29 cellular contexts compared by ENCODE assay signal in the genomic region with DNA sequence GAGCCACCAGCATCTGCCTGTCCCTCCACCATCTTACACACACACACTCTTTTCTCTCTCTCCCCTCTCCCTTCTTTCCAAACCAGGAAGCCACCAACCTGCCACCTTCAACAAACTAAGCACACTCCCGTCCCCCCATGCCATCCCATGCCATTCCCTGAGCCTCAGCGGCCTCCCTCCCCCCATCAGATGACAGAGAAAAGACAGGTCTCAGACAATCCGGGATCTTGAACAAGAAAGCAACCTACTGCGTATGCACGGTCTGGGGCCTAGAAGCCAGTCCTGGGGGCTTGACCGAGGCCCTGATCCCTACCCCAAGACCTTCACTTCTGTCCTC. TPM values are rescaled to one million over a fixed set of nuclear protein-coding genes. Genes with fewer than 3 reads are reported as not detected.
DNase-seq lines count a peak whose midpoint lies in the region; ATAC-seq and TF ChIP-seq lines count a peak whose summit lies in the region.
"Had no signal": no experiment of that assay in that cellular context is flagged by ENCODE, and none has a peak within 500 bp of the region (broad histone marks: within the 10 kb centered on the region; RNA-seq: fewer than 3 reads in every experiment).

No MANE protein-coding gene starts in this region.

- peaks cover 34% of the 10 kb centered on the region for H3K4me1 Mint-ChIP-seq in activated naive CD8-positive, alpha-beta T cell treated with anti-CD3 and anti-CD28 coated beads for 36 hours
- peaks cover 15% of the 10 kb centered on the region for H3K4me1 Mint-ChIP-seq in activated naive CD8-positive, alpha-beta T cell treated with anti-CD3 and anti-CD28 coated beads, Interleukin-2, amount 50 U/mL, for 24 hours
- H3K4me1 Mint-ChIP-seq in endodermal cell: peaks cover 16% of the 10 kb centered on the region
- peaks cover 25 to 53% (median 33%) of the 10 kb centered on the region in 3 donors for H3K4me1 Mint-ChIP-seq in CD8-positive, alpha-beta memory T cell

- H3K4me2 ChIP-seq in MM.1S (ENCODE audit: low read depth, low read length): no peak overlapping the region
- H3K4me2 ChIP-seq: SK-N-SH had no signal

- ATAC-seq in activated naive CD8-positive, alpha-beta T cell treated with anti-CD3 and anti-CD28 coated beads, Interleukin-2, amount 50 U/mL, for 24 hours: no peak
- no peak for ATAC-seq in GM19452 (IDR thresholded peaks at IDR 0.05; ENCODE audit: unreplicated experiment)
- ATAC-seq: GM12878, HepG2, left lung had no signal

- H3K79me2 ChIP-seq in MM.1S (ENCODE audit: low read length): peaks cover 96% of the 10 kb centered on the region

- WGBS in endodermal cell (ENCODE audit: insufficient coverage in 1 of 2, insufficient read length in 1 of 2), 2 experiments: 94% methylated on average over 6 of the region's 6 CpGs; no CpG with 5 or more reads in 1 of the 2 experiments

- H3K9ac ChIP-seq in endodermal cell (ENCODE audit: extremely low read depth, low read length, poor library complexity, severe bottlenecking): no peak overlapping the region
- peak overlapping the region; percentile 82 to 93 (median 88) for H3K9ac ChIP-seq in skeletal muscle tissue (ENCODE audit: low read depth in 1 of 3, low read length in 3 of 3)
- no peak overlapping the region for H3K9ac ChIP-seq in MM.1S (ENCODE audit: low read length)
- H3K9ac ChIP-seq: SK-N-SH had no signal

- H3K27me3 ChIP-seq in endodermal cell (ENCODE audit: control insufficient read depth, insufficient read depth, low read length, poor library complexity, severe bottlenecking): no peaks in the 10 kb centered on the region
- no peaks in the 10 kb centered on the region for H3K27me3 ChIP-seq in skeletal muscle tissue (ENCODE audit: control insufficient read depth in 3 of 3, insufficient read depth in 3 of 3, low read length in 3 of 3)
- no peaks in the 10 kb centered on the region for H3K27me3 ChIP-seq in CD8-positive, alpha-beta memory T cell (ENCODE audit: insufficient read depth, low read length, poor library complexity, severe bottlenecking)
- no peaks in the 10 kb centered on the region for H3K27me3 ChIP-seq in MM.1S (replicated peaks; ENCODE audit: insufficient read depth, low read length)
- H3K27me3 ChIP-seq: left lung, tibial artery, vagina had no signal

- no peak overlapping the region for H3K4me3 ChIP-seq in endodermal cell (ENCODE audit: low read length)
- H3K4me3 ChIP-seq in skeletal muscle tissue (ENCODE audit: low read length in 3 of 3): peak overlapping the region; percentile 72 to 84 (median 79)
- H3K4me3 ChIP-seq in CD8-positive, alpha-beta memory T cell (ENCODE audit: low read length): no peak overlapping the region
- H3K4me3 ChIP-seq in MM.1S (ENCODE audit: low read length): no peak overlapping the region
- H3K4me3 ChIP-seq: GM12878, HAP-1, left lung, tibial artery, vagina had no signal

- no peaks in the 10 kb centered on the region for H3F3A ChIP-seq in MM.1S (ENCODE audit: insufficient read depth, low read length)

- H4K20me1 ChIP-seq in MM.1S (ENCODE audit: insufficient read depth, low read length): no peaks in the 10 kb centered on the region

- H3K27me3 Mint-ChIP-seq in activated naive CD8-positive, alpha-beta T cell treated with anti-CD3 and anti-CD28 coated beads for 36 hours: no peaks in the 10 kb centered on the region
- no peaks in the 10 kb centered on the region for H3K27me3 Mint-ChIP-seq in activated naive CD8-positive, alpha-beta T cell treated with anti-CD3 and anti-CD28 coated beads, Interleukin-2, amount 50 U/mL, for 24 hours
- H3K27me3 Mint-ChIP-seq in endodermal cell (ENCODE audit: insufficient read depth): no peaks in the 10 kb centered on the region
- H3K27me3 Mint-ChIP-seq in CD8-positive, alpha-beta memory T cell: no peaks in the 10 kb centered on the region
- H3K27me3 Mint-ChIP-seq: activated T-cell treated with anti-CD3 and anti-CD28 coated beads, Interleukin-2, amount 50 U/mL, for 24 hours; stimulated activated naive CD8-positive, alpha-beta T cell treated with anti-CD3 and anti-CD28 coated beads, Interleukin-15, Interleukin-2, amounts not matched to agents 100 ng/mL and 50 ng/mL, for 24 hours had no signal

- CTCF ChIA-PET in RWPE1 (lab: Yijun Ruan, JAX): interaction anchor here (0.5 kb wide), 1 partner anchor 40 kb away, joined by 4 read pairs; no protein-coding TSS in a partner anchor
- CTCF ChIA-PET in CD8-positive, alpha-beta memory T cell (lab: Charles Lee): no interaction called here

- H3K9me3 Mint-ChIP-seq in activated naive CD8-positive, alpha-beta T cell treated with anti-CD3 and anti-CD28 coated beads for 36 hours: no peaks in the 10 kb centered on the region
- H3K9me3 Mint-ChIP-seq in activated naive CD8-positive, alpha-beta T cell treated with anti-CD3 and anti-CD28 coated beads, Interleukin-2, amount 50 U/mL, for 24 hours: no peaks in the 10 kb centered on the region
- H3K9me3 Mint-ChIP-seq in endodermal cell: no peaks in the 10 kb centered on the region
- H3K9me3 Mint-ChIP-seq in CD8-positive, alpha-beta memory T cell: no peaks in the 10 kb centered on the region
- H3K9me3 Mint-ChIP-seq: activated T-cell treated with anti-CD3 and anti-CD28 coated beads, Interleukin-2, amount 50 U/mL, for 24 hours; stimulated activated naive CD8-positive, alpha-beta T cell treated with anti-CD3 and anti-CD28 coated beads, Interleukin-15, Interleukin-2, amounts not matched to agents 100 ng/mL and 50 ng/mL, for 24 hours; T-helper 1 cell treated with Interleukin-12 subunit alpha and Interleukin-12 subunit beta and Interleukin-4 antibody, amounts not matched to agents 30 μg/mL and 1 μg/mL, for 36 hours had no signal

- H3K27ac ChIP-seq in RWPE1 (0 out of 2 replicates have a peak overlapping the region, but pooled peaks have one; percentile 9), endodermal cell (ENCODE audit: low read depth, low read length) (no peak overlapping the region), skeletal muscle tissue (ENCODE audit: low read depth, low read length) (peak overlapping the region; percentile 91), MM.1S (ENCODE audit: low read length) (no peak overlapping the region)
- H3K27ac ChIP-seq in CD8-positive, alpha-beta memory T cell (ENCODE audit: low read depth, low read length): no peak overlapping the region
- H3K27ac ChIP-seq: epithelial cell of prostate, left lung, vagina had no signal

- no peak for DNase-seq in activated naive CD8-positive, alpha-beta T cell treated with anti-CD3 and anti-CD28 coated beads for 36 hours
- DNase-seq in activated naive CD8-positive, alpha-beta T cell treated with anti-CD3 and anti-CD28 coated beads, Interleukin-2, amount 50 U/mL, for 24 hours: no peak
- DNase-seq in RWPE1 (ENCODE audit: low spot score): no peak
- no peak for DNase-seq in endodermal cell
- no peak for DNase-seq in CD8-positive, alpha-beta memory T cell
- no peak for DNase-seq in MM.1S
- DNase-seq: activated gamma-delta T cell; activated T-cell treated with anti-CD3 and anti-CD28 coated beads, Interleukin-2, amount 50 U/mL, for 24 hours; Karpas-422; NCI-H1436; NCI-H2227 treated with DMSO at 0.1 percent for 48 hours; NCI-H526; OCI-M1; SK-N-SH had no signal

- H3K36me3 Mint-ChIP-seq in activated naive CD8-positive, alpha-beta T cell treated with anti-CD3 and anti-CD28 coated beads for 36 hours: peaks cover 39% of the 10 kb centered on the region
- H3K36me3 Mint-ChIP-seq in activated naive CD8-positive, alpha-beta T cell treated with anti-CD3 and anti-CD28 coated beads, Interleukin-2, amount 50 U/mL, for 24 hours (ENCODE audit: low read depth): peaks cover 22% of the 10 kb centered on the region
- peaks cover 53% of the 10 kb centered on the region for H3K36me3 Mint-ChIP-seq in endodermal cell (ENCODE audit: low read depth)
- H3K36me3 Mint-ChIP-seq in CD8-positive, alpha-beta memory T cell: peaks cover 0 to 77% (median 11%) of the 10 kb centered on the region in 3 donors

- TF ChIP-seq CTCF in RWPE1 (conservative IDR thresholded peaks at IDR 0.05; ENCODE audit: low read depth) (no peak), endodermal cell (conservative IDR thresholded peaks at IDR 0.05) (no peak), MM.1S (IDR thresholded peaks at IDR 0.05; ENCODE audit: low read length) (no peak)

- H3K36me3 ChIP-seq in endodermal cell (ENCODE audit: control insufficient read depth, insufficient read depth, low read length) (peaks cover 52% of the 10 kb centered on the region), skeletal muscle tissue (ENCODE audit: control insufficient read depth in 3 of 3, insufficient read depth in 3 of 3, low read length in 3 of 3) (peaks cover 27 to 35% (median 29%) of the 10 kb centered on the region in 3 donors), MM.1S (replicated peaks; ENCODE audit: insufficient read depth, low read length) (no peaks in the 10 kb centered on the region)
- H3K36me3 ChIP-seq in CD8-positive, alpha-beta memory T cell (ENCODE audit: insufficient read depth, low read length): peaks cover 12% of the 10 kb centered on the region

- H2AFZ ChIP-seq in MM.1S (ENCODE audit: low read length): no peak overlapping the region

- no peak overlapping the region for H3K4me3 Mint-ChIP-seq in activated naive CD8-positive, alpha-beta T cell treated with anti-CD3 and anti-CD28 coated beads for 36 hours
- no peak overlapping the region for H3K4me3 Mint-ChIP-seq in activated naive CD8-positive, alpha-beta T cell treated with anti-CD3 and anti-CD28 coated beads, Interleukin-2, amount 50 U/mL, for 24 hours
- no peak overlapping the region for H3K4me3 Mint-ChIP-seq in endodermal cell
- H3K4me3 Mint-ChIP-seq in CD8-positive, alpha-beta memory T cell: peak overlapping the region in 1 of 7 donors; percentile 69
- H3K4me3 Mint-ChIP-seq: activated T-cell treated with anti-CD3 and anti-CD28 coated beads, Interleukin-2, amount 50 U/mL, for 24 hours; CD14-positive monocyte; stimulated activated naive CD8-positive, alpha-beta T cell treated with anti-CD3 and anti-CD28 coated beads, Interleukin-15, Interleukin-2, amounts not matched to agents 100 ng/mL and 50 ng/mL, for 24 hours; T-helper 1 cell treated with Interleukin-12 subunit alpha and Interleukin-12 subunit beta and Interleukin-4 antibody, amounts not matched to agents 30 μg/mL and 1 μg/mL, for 36 hours had no signal

- H3K4me1 ChIP-seq in endodermal cell (ENCODE audit: control insufficient read depth, insufficient read depth, low read length) (no peaks in the 10 kb centered on the region), skeletal muscle tissue (ENCODE audit: control insufficient read depth in 3 of 3, insufficient read depth in 3 of 3, low read length in 3 of 3) (peaks cover 68 to 84% (median 78%) of the 10 kb centered on the region in 3 donors), MM.1S (ENCODE audit: low read length) (no peaks in the 10 kb centered on the region)
- H3K4me1 ChIP-seq in CD8-positive, alpha-beta memory T cell (ENCODE audit: insufficient read depth, low read length): no peaks in the 10 kb centered on the region
- H3K4me1 ChIP-seq: HAP-1 had no signal

- H3K9me3 ChIP-seq in endodermal cell (ENCODE audit: control insufficient read depth, low read length) (no peaks in the 10 kb centered on the region), skeletal muscle tissue (ENCODE audit: control insufficient read depth in 3 of 3, low read length in 3 of 3) (no peaks in the 10 kb centered on the region), MM.1S (replicated peaks; ENCODE audit: insufficient read depth, low read length) (no peaks in the 10 kb centered on the region)
- H3K9me3 ChIP-seq in CD8-positive, alpha-beta memory T cell (ENCODE audit: low read length): no peaks in the 10 kb centered on the region
- H3K9me3 ChIP-seq: HAP-1, left lung, SK-N-SH, tibial artery, vagina had no signal

- H3K27ac Mint-ChIP-seq in activated naive CD8-positive, alpha-beta T cell treated with anti-CD3 and anti-CD28 coated beads for 36 hours: peak overlapping the region; percentile 26
- H3K27ac Mint-ChIP-seq in activated naive CD8-positive, alpha-beta T cell treated with anti-CD3 and anti-CD28 coated beads, Interleukin-2, amount 50 U/mL, for 24 hours: no peak overlapping the region
- peak overlapping the region; percentile 92 for H3K27ac Mint-ChIP-seq in endodermal cell
- H3K27ac Mint-ChIP-seq in CD8-positive, alpha-beta memory T cell: peak overlapping the region in 1 of 8 donors; percentile 53
- H3K27ac Mint-ChIP-seq: stimulated activated naive CD8-positive, alpha-beta T cell treated with anti-CD3 and anti-CD28 coated beads, Interleukin-15, Interleukin-2, amounts not matched to agents 100 ng/mL and 50 ng/mL, for 24 hours; T-helper 1 cell treated with Interleukin-12 subunit alpha and Interleukin-12 subunit beta and Interleukin-4 antibody, amounts not matched to agents 30 μg/mL and 1 μg/mL, for 36 hours had no signal

- POLR2A ChIA-PET in RWPE1 (lab: Yijun Ruan, JAX; ENCODE audit: low non-redundant PET): no interaction called here
- POLR2A ChIA-PET in CD8-positive, alpha-beta memory T cell (lab: Charles Lee): no interaction called here

- no peaks in the 10 kb centered on the region for H3K9me2 ChIP-seq in MM.1S (replicated peaks; ENCODE audit: insufficient read depth, low read length)
- H3K9me2 ChIP-seq: SK-N-SH had no signal

RNA-seq across cellular contexts. Expression of gene AKT2, which starts 19.4 kb away (rescaled TPM):
- total RNA-seq in activated naive CD8-positive, alpha-beta T cell treated with anti-CD3 and anti-CD28 coated beads for 36 hours: 100 to 1,000 TPM; 139 to 141 TPM
- total RNA-seq in endodermal cell (100 to 1,000 TPM; 190 to 208 TPM), skeletal muscle tissue (91.3 TPM)
- polyA plus RNA-seq in endodermal cell (2013, experiment 1 of 2): 107 TPM
- 99.8 TPM for polyA plus RNA-seq in endodermal cell (2013, experiment 2 of 2)
- total RNA-seq in CD8-positive, alpha-beta memory T cell: 100 to 1,000 TPM; 124 to 132 TPM
- 27.0 TPM for polyA plus RNA-seq in CD8-positive, alpha-beta memory T cell

RNA-seq across cellular contexts. Expression of gene CCNP, which starts 39.2 kb away (rescaled TPM):
- not detected for total RNA-seq in activated naive CD8-positive, alpha-beta T cell treated with anti-CD3 and anti-CD28 coated beads for 36 hours
- total RNA-seq in endodermal cell (1 to 10 TPM in 1 of 2 donors, under 1 TPM in 1; 0.73 to 1.4 TPM), skeletal muscle tissue (not detected)
- 0.21 TPM for polyA plus RNA-seq in endodermal cell (2013, experiment 1 of 2)
- polyA plus RNA-seq in endodermal cell (2013, experiment 2 of 2): 0.41 TPM
- under 1 TPM in 1 of 2 experiments, not detected in 1; 0.11 TPM for total RNA-seq in CD8-positive, alpha-beta memory T cell
- not detected for polyA plus RNA-seq in CD8-positive, alpha-beta memory T cell
- total RNA-seq: A172, glomerular endothelial cell, vagina had no signal
- polyA plus RNA-seq: CD14-positive monocyte had no signal

RNA-seq across cellular contexts. Expression of gene TTC9B, which starts 47.5 kb away (rescaled TPM):
- not detected for total RNA-seq in activated naive CD8-positive, alpha-beta T cell treated with anti-CD3 and anti-CD28 coated beads for 36 hours
- total RNA-seq in endodermal cell (not detected), skeletal muscle tissue (not detected)
- polyA plus RNA-seq in endodermal cell (2013, experiment 1 of 2): 1.3 TPM
- 0.91 TPM for polyA plus RNA-seq in endodermal cell (2013, experiment 2 of 2)
- total RNA-seq in CD8-positive, alpha-beta memory T cell: not detected
- not detected for polyA plus RNA-seq in CD8-positive, alpha-beta memory T cell
- total RNA-seq: A172, glomerular endothelial cell, GM12878, HepG2, left lung, mesenteric fat pad, vagina had no signal
- polyA plus RNA-seq: CD14-positive monocyte, HepG2 had no signal

Comparison
In these comparisons a context has a peak if more than half of its experiments do, and no peak if none do; other contexts are left out.
1. H3K27ac ChIP-seq: peak in RWPE1 (single experiment) and skeletal muscle tissue (single experiment); none in endodermal cell (single experiment), CD8-positive, alpha-beta memory T cell (single experiment) and MM.1S (single experiment).
2. H3K4me3 ChIP-seq: peak in skeletal muscle tissue (3 of 3); none in endodermal cell (single experiment), CD8-positive, alpha-beta memory T cell (single experiment) and MM.1S (single experiment).
3. H3K9ac ChIP-seq: peak in skeletal muscle tissue (3 of 3); none in endodermal cell (single experiment) and MM.1S (single experiment).